31 cellular contexts compared by ENCODE assay signal in the genomic region with DNA sequence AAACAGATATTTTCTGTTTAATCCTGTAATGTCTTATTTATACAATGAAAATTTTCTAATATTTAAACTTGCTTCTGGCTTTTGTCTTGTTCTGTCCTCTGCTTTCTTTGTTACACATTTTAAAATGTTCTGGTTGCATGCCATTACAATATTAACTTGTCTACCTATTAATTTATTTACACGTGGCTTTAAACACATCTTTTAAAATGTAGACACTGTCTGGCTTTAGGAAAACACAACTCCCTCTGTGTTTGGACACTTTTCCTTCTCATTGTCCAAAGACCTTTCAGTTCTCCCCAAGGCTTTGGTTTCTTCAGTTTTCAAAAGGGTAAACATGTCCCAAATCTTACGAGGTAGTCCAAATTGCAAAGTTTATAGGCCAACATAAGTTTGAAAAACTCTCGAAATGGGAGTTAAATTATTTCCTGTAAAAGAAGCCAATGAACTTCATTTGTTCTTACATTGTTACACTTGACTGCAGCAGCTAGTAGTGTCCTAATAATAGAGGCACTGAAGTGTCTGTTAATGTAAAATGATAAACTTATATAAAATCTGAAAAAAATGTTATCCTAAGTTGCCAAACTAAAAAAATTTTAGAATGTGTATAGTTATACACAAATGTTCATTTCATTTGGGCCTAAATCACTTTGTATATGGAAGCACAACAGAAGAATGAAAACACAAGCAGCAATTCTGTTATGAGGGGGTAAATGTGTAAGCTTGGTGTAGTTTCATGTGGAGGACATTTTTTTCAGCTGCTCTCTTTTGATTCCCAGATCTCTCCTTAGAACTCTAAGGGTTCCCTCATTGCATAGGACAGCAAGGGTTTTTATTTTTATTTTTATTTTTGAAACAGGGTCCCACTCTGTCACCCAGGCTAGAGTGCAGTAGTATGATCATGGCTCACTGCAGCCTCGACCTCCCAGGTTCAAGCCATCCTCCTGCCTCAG. TPM values are rescaled to one million over a fixed set of nuclear protein-coding genes. Genes with fewer than 3 reads are reported as not detected.
"Had no signal": no experiment of that assay in that cellular context is flagged by ENCODE, and none has a peak within 500 bp of the region (broad histone marks: within the 10 kb centered on the region; RNA-seq: fewer than 3 reads in every experiment).

No MANE protein-coding gene starts in this region.

- H3K27me3 ChIP-seq: brain microvascular endothelial cell had no signal

- DNase-seq: activated CD4-positive, alpha-beta T cell treated with anti-CD3 and anti-CD28 coated beads, Interleukin-2, amount 10 ng/mL, durations not matched to agents 24 days and 14 days; activated CD4-positive, alpha-beta T cell treated with anti-CD3 and anti-CD28 coated beads, Interleukin-2, amount 50 U/mL, for 48 hours; activated CD8-positive, alpha-beta T cell treated with anti-CD3 and anti-CD28 coated beads, Interleukin-2, amount 10 ng/mL, durations not matched to agents 7 days and 5 days; activated effector memory CD4-positive, alpha-beta T cell treated with Interleukin-2 at 50 U/mL for 16 hours; activated naive CD4-positive, alpha-beta T cell treated with anti-CD3 and anti-CD28 coated beads, Interleukin-2, amount 10 ng/mL, durations not matched to agents 7 days and 5 days; activated naive CD8-positive, alpha-beta T cell treated with anti-CD3 and anti-CD28 coated beads, Interleukin-2, amount 50 U/mL, for 24 hours; activated T-cell treated with anti-CD3 and anti-CD28 coated beads, Interleukin-2, amount 50 U/mL, for 48 hours; aorta; brain microvascular endothelial cell; central memory CD4-positive, alpha-beta T cell; Kasumi-1; KG1; MM.1S; NCI-H1105; NCI-H1417 treated with DMSO at 0.1 percent for 48 hours; NCI-H1930; NCI-H2081 treated with DMSO at 0.1 percent for 48 hours; NCI-H226; NCI-H510A; NCI-H526; NCI-H748 treated with DMSO at 0.1 percent for 48 hours; PC-9; Right ventricle myocardium superior; SK-N-SH had no signal

- H3K27ac Mint-ChIP-seq: activated CD4-positive, alpha-beta T cell treated with anti-CD3 and anti-CD28 coated beads, Interleukin-2, amount 10 ng/mL, durations not matched to agents 24 days and 14 days; activated CD8-positive, alpha-beta T cell treated with anti-CD3 and anti-CD28 coated beads, Interleukin-2, amount 10 ng/mL, durations not matched to agents 7 days and 5 days; activated naive CD4-positive, alpha-beta T cell treated with anti-CD3 and anti-CD28 coated beads, Interleukin-2, amount 10 ng/mL, durations not matched to agents 7 days and 5 days; activated naive CD8-positive, alpha-beta T cell; activated naive CD8-positive, alpha-beta T cell treated with anti-CD3 and anti-CD28 coated beads, Interleukin-2, amount 50 U/mL, for 24 hours; IgD-negative memory B cell; T-helper 1 cell treated with Interleukin-12 subunit alpha and Interleukin-12 subunit beta and Interleukin-4 antibody, amounts not matched to agents 30 μg/mL and 1 μg/mL, for 36 hours; T-helper 2 cell treated with Interferon-gamma antibody and Interleukin-4, amounts not matched to agents 5 μg/mL and 100 μg/mL, for 36 hours had no signal

- ATAC-seq: activated CD8-positive, alpha-beta T cell treated with anti-CD3 and anti-CD28 coated beads, Interleukin-2, amount 10 ng/mL, durations not matched to agents 7 days and 5 days; activated naive CD8-positive, alpha-beta T cell treated with anti-CD3 and anti-CD28 coated beads, Interleukin-2, amount 50 U/mL, for 24 hours had no signal

- H3K4me2 ChIP-seq: PC-9, SK-N-SH had no signal

- H3K27me3 Mint-ChIP-seq: activated naive CD4-positive, alpha-beta T cell treated with anti-CD3 and anti-CD28 coated beads, Interleukin-2, amount 10 ng/mL, durations not matched to agents 7 days and 5 days; IgD-negative memory B cell had no signal

- H3K9ac ChIP-seq: SK-N-SH had no signal

- H3K4me3 Mint-ChIP-seq: activated CD4-positive, alpha-beta T cell treated with anti-CD3 and anti-CD28 coated beads, Interleukin-2, amount 10 ng/mL, durations not matched to agents 24 days and 14 days; activated CD8-positive, alpha-beta T cell treated with anti-CD3 and anti-CD28 coated beads, Interleukin-2, amount 10 ng/mL, durations not matched to agents 7 days and 5 days; activated naive CD4-positive, alpha-beta T cell treated with anti-CD3 and anti-CD28 coated beads, Interleukin-2, amount 10 ng/mL, durations not matched to agents 7 days and 5 days; activated naive CD8-positive, alpha-beta T cell; activated naive CD8-positive, alpha-beta T cell treated with anti-CD3 and anti-CD28 coated beads, Interleukin-2, amount 50 U/mL, for 24 hours; IgD-negative memory B cell; T-helper 1 cell treated with Interleukin-12 subunit alpha and Interleukin-12 subunit beta and Interleukin-4 antibody, amounts not matched to agents 30 μg/mL and 1 μg/mL, for 36 hours; T-helper 2 cell treated with Interferon-gamma antibody and Interleukin-4, amounts not matched to agents 5 μg/mL and 100 μg/mL, for 36 hours had no signal

- H3K9me3 ChIP-seq: SJCRH30, SK-N-SH had no signal

- H3K4me3 ChIP-seq: PC-9, SJCRH30 had no signal

- FAIRE-seq: TTC549 had no signal

- H3K36me3 Mint-ChIP-seq: activated naive CD4-positive, alpha-beta T cell treated with anti-CD3 and anti-CD28 coated beads, Interleukin-2, amount 10 ng/mL, durations not matched to agents 7 days and 5 days; activated naive CD8-positive, alpha-beta T cell; IgD-negative memory B cell had no signal

- H3K4me1 Mint-ChIP-seq: activated CD4-positive, alpha-beta T cell treated with anti-CD3 and anti-CD28 coated beads, Interleukin-2, amount 10 ng/mL, durations not matched to agents 24 days and 14 days; activated naive CD4-positive, alpha-beta T cell treated with anti-CD3 and anti-CD28 coated beads, Interleukin-2, amount 10 ng/mL, durations not matched to agents 7 days and 5 days; activated naive CD8-positive, alpha-beta T cell treated with anti-CD3 and anti-CD28 coated beads, Interleukin-2, amount 50 U/mL, for 24 hours; IgD-negative memory B cell had no signal

- H3K36me3 ChIP-seq: brain microvascular endothelial cell, SJCRH30 had no signal

- H3K9me3 Mint-ChIP-seq: activated CD4-positive, alpha-beta T cell treated with anti-CD3 and anti-CD28 coated beads, Interleukin-2, amount 10 ng/mL, durations not matched to agents 24 days and 14 days; activated naive CD4-positive, alpha-beta T cell treated with anti-CD3 and anti-CD28 coated beads, Interleukin-2, amount 10 ng/mL, durations not matched to agents 7 days and 5 days; activated naive CD8-positive, alpha-beta T cell treated with anti-CD3 and anti-CD28 coated beads, Interleukin-2, amount 50 U/mL, for 24 hours; T-helper 1 cell treated with Interleukin-12 subunit alpha and Interleukin-12 subunit beta and Interleukin-4 antibody, amounts not matched to agents 30 μg/mL and 1 μg/mL, for 36 hours; T-helper 2 cell treated with Interferon-gamma antibody and Interleukin-4, amounts not matched to agents 5 μg/mL and 100 μg/mL, for 36 hours had no signal

- H2AFZ ChIP-seq: PC-9 had no signal

- H3K27ac ChIP-seq: brain microvascular endothelial cell, PC-9, SJCRH30 had no signal

RNA-seq across cellular contexts. Expression of a gene that starts 53.8 kb away (rescaled TPM):
- total RNA-seq: activated CD4-positive, alpha-beta T cell treated with anti-CD3 and anti-CD28 coated beads, Interleukin-2, amount 10 ng/mL, durations not matched to agents 24 days and 14 days; activated CD8-positive, alpha-beta T cell treated with anti-CD3 and anti-CD28 coated beads, Interleukin-2, amount 10 ng/mL, durations not matched to agents 7 days and 5 days; OCI-LY7 had no signal
